ENCODE assay signal across 8 cellular contexts in genomic region chr16:90018297-90019200, GRCh38. TPM values are rescaled to one million over a fixed set of nuclear protein-coding genes. Genes with fewer than 3 reads are reported as not detected.
DNase-seq lines count a peak whose midpoint lies in the region; ATAC-seq and TF ChIP-seq lines count a peak whose summit lies in the region.

No MANE protein-coding gene starts in this region.

- peaks cover 16% of the 10 kb centered on the region for H3K4me1 Mint-ChIP-seq in activated naive CD4-positive, alpha-beta T cell treated with anti-CD3 and anti-CD28 coated beads, Interleukin-2, amount 50 U/mL, for 24 hours

- no peak for TF ChIP-seq EP300 in stomach (IDR thresholded peaks at IDR 0.05)

- H3K27me3 Mint-ChIP-seq in activated naive CD4-positive, alpha-beta T cell treated with anti-CD3 and anti-CD28 coated beads, Interleukin-2, amount 50 U/mL, for 24 hours, result peaks cover 2% of the 10 kb centered on the region

- 6 to 13% (median 6%) methylated on average over 30 to 61 of the region's 61 CpGs for WGBS in stomach, 5 donors

- TF ChIP-seq CTCF in ascending aorta (IDR thresholded peaks at IDR 0.05) (no peak), stomach (IDR thresholded peaks at IDR 0.05) (no peak)

- no peak for DNase-seq in activated naive CD4-positive, alpha-beta T cell treated with Interleukin-2 at 50 U/mL for 16 hours
- DNase-seq in ascending aorta (ENCODE audit: low spot score in 2 of 2), result no peak
- peak; percentile 64 for DNase-seq in stomach
- DNase-seq in dedifferentiated amniotic fluid mesenchymal stem cell (ENCODE audit: extremely low spot score), result no peak
- DNase-seq in Kasumi-1 (lab: John Stamatoyannopoulos, UW), result no peak

- peaks cover 6% of the 10 kb centered on the region for H3K9me3 Mint-ChIP-seq in activated naive CD4-positive, alpha-beta T cell treated with anti-CD3 and anti-CD28 coated beads, Interleukin-2, amount 50 U/mL, for 24 hours

- intact Hi-C loops in ascending aorta (cut with DNase I), result no loop called here
- intact Hi-C loops in stomach (cut with DNase I; ENCODE audit: low total_unique reads), result no loop called here

- no peaks in the 10 kb centered on the region for H3K36me3 Mint-ChIP-seq in activated naive CD4-positive, alpha-beta T cell treated with anti-CD3 and anti-CD28 coated beads, Interleukin-2, amount 50 U/mL, for 24 hours

- H3K4me3 ChIP-seq in ascending aorta, result peak overlapping the region; percentile 69 to 90
- H3K4me3 ChIP-seq in iPS-20b (ENCODE audit: low read length), result peak overlapping the region; percentile 82
- H3K4me3 ChIP-seq in stomach, result peak overlapping the region; percentile 71 to 95 (median 77)

- H3K4me1 ChIP-seq in ascending aorta, result peaks cover 12 to 40% of the 10 kb centered on the region in 2 donors
- H3K4me1 ChIP-seq in iPS-20b (ENCODE audit: insufficient read depth, low read length), result peaks cover 21% of the 10 kb centered on the region
- H3K4me1 ChIP-seq in stomach, result peaks cover 22 to 50% (median 49%) of the 10 kb centered on the region in 4 donors

- H3K9me3 ChIP-seq in ascending aorta, result no peaks in the 10 kb centered on the region
- no peaks in the 10 kb centered on the region for H3K9me3 ChIP-seq in iPS-20b (ENCODE audit: insufficient read depth, low read depth, low read length)
- no peaks in the 10 kb centered on the region for H3K9me3 ChIP-seq in stomach

- peak overlapping the region; percentile 81 for H3K4me3 Mint-ChIP-seq in activated naive CD4-positive, alpha-beta T cell treated with anti-CD3 and anti-CD28 coated beads, Interleukin-2, amount 50 U/mL, for 24 hours

- no peak overlapping the region for H3K27ac Mint-ChIP-seq in activated naive CD4-positive, alpha-beta T cell treated with anti-CD3 and anti-CD28 coated beads, Interleukin-2, amount 50 U/mL, for 24 hours

- peak overlapping the region; percentile 79; the same call in 1 of the 2 replicates for H3K9ac ChIP-seq in iPS-20b (ENCODE audit: low read depth, low read length)

- ATAC-seq in GM19395 (IDR thresholded peaks at IDR 0.05; ENCODE audit: unreplicated experiment), result no peak

- H3K36me3 ChIP-seq in ascending aorta, result no peaks in the 10 kb centered on the region
- peaks cover 8% of the 10 kb centered on the region for H3K36me3 ChIP-seq in iPS-20b (ENCODE audit: insufficient read depth, low read depth, low read length)
- no peaks in the 10 kb centered on the region for H3K36me3 ChIP-seq in stomach

- H3K27me3 ChIP-seq in ascending aorta (no peaks in the 10 kb centered on the region), iPS-20b (ENCODE audit: insufficient read depth, low read length) (peaks cover 16% of the 10 kb centered on the region), stomach (peaks cover 0 to 18% (median 5%) of the 10 kb centered on the region in 3 donors)

- peak overlapping the region; percentile 27 to 50 for H3K27ac ChIP-seq in ascending aorta
- no peak overlapping the region for H3K27ac ChIP-seq in iPS-20b (ENCODE audit: low read length)
- H3K27ac ChIP-seq in stomach, result peak overlapping the region in 4 of 5 donors; percentile 64 to 89 (median 68)

- TF ChIP-seq POLR2A in stomach (IDR thresholded peaks at IDR 0.05), result no peak

RNA-seq across cellular contexts. Expression of gene DBNDD1, which starts 0.7 kb away (rescaled TPM):
- total RNA-seq in ascending aorta, result 2.7 TPM
- total RNA-seq in stomach, result 10 to 100 TPM in 2 of 5 donors, 1 to 10 TPM in 1, under 1 TPM in 1, not detected in 1; 0.73 to 37.1 (median 15.1) TPM
- polyA plus RNA-seq in stomach, result 1 to 10 TPM; 5.8 to 9.9 (median 7.3) TPM

RNA-seq across cellular contexts. Expression of gene PRDM7, which starts 58.6 kb away (rescaled TPM):
- total RNA-seq in ascending aorta (not detected), stomach (not detected)
- polyA plus RNA-seq in stomach, result not detected
